In the genomic region with DNA sequence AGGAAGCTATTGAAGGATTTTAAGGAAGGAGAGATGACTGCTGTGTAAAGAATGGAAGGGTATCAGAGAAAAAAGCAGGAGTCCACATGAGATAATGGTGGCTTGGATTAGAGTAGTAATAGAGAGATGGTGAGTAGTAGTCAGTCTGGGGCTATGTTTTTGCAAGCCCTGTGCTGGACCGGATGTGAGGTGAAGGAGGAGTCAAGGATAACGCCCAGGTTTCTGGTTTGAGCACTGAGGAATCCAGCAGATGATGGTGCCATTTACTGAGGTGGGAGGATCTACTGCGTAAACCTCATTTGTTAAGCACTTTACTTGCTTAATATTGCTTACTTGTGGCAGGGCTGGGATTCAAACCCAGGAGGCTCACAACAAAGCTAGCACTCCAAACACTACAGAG, we compare ENCODE assay signal across 8 cellular contexts. TPM values are rescaled to one million over a fixed set of nuclear protein-coding genes. Genes with fewer than 3 reads are reported as not detected.
DNase-seq lines count a peak whose midpoint lies in the region; ATAC-seq, FAIRE-seq and TF ChIP-seq lines count a peak whose summit lies in the region.

No MANE protein-coding gene starts in this region.

- H3K36me3 ChIP-seq in PC-3 (ENCODE audit: low read depth, low read length) (no peaks in the 10 kb centered on the region; the same call in 1 of the 2 replicates), endothelial cell of umbilical vein (ENCODE audit: control insufficient read depth in 2 of 2, extremely low read depth in 1 of 2, insufficient read depth in 2 of 2, low read length in 2 of 2) (peaks cover 0 to 4% of the 10 kb centered on the region in 2 experiments)

- no peak for TF ChIP-seq POLR2A in endothelial cell of umbilical vein (IDR thresholded peaks at IDR 0.05; ENCODE audit: low read depth, low read length)

- H3K4me3 ChIP-seq in PC-3 (ENCODE audit: low read length) (peak overlapping the region; percentile 89; the same call in 1 of the 2 replicates), endothelial cell of umbilical vein (replicated peaks in 1 of 3; ENCODE audit: insufficient read depth in 1 of 3, low read depth in 1 of 3, low read length in 3 of 3) (peak overlapping the region in 1 of 3 experiments; percentile 86)

- no peaks in the 10 kb centered on the region for H3K9me1 ChIP-seq in endothelial cell of umbilical vein (replicated peaks; ENCODE audit: control insufficient read depth, extremely low read depth, insufficient read depth, low read length)

- FAIRE-seq in endothelial cell of umbilical vein (lab: Jason Lieb, UNC) = no peak

- H3K36me3 Mint-ChIP-seq in progenitor cell of endocrine pancreas (ENCODE audit: insufficient read depth) = peaks cover 2% of the 10 kb centered on the region

- H4K20me1 ChIP-seq in PC-3 (ENCODE audit: low read length) (peaks cover 11% of the 10 kb centered on the region), endothelial cell of umbilical vein (replicated peaks; ENCODE audit: control insufficient read depth, extremely low read depth, insufficient read depth, low read length) (peaks cover 2% of the 10 kb centered on the region)

- H3K27ac ChIP-seq in PC-3 (ENCODE audit: low read length) (no peak overlapping the region), endothelial cell of umbilical vein (ENCODE audit: insufficient read depth, low read depth, low read length) (no peak overlapping the region)

- no peaks in the 10 kb centered on the region for H3F3A ChIP-seq in PC-3 (ENCODE audit: low read length, unreplicated experiment)

- H3K79me2 ChIP-seq in PC-3 (ENCODE audit: low read length) = peaks cover 37% of the 10 kb centered on the region
- peaks cover 36% of the 10 kb centered on the region for H3K79me2 ChIP-seq in endothelial cell of umbilical vein (ENCODE audit: control insufficient read depth, insufficient read depth, low read length)

- H3K4me1 ChIP-seq in PC-3 (ENCODE audit: insufficient read depth, low read length) (peaks cover 22% of the 10 kb centered on the region), endothelial cell of umbilical vein (ENCODE audit: control insufficient read depth, extremely low read depth, insufficient read depth, low read length) (peaks cover 23% of the 10 kb centered on the region)

- H3K4me1 Mint-ChIP-seq in progenitor cell of endocrine pancreas (ENCODE audit: low read depth) = peaks cover 21% of the 10 kb centered on the region

- no peak overlapping the region for H3K9ac ChIP-seq in PC-3 (ENCODE audit: low read length)
- peak overlapping the region; percentile 85 for H3K9ac ChIP-seq in endothelial cell of umbilical vein (replicated peaks; ENCODE audit: extremely low read depth, insufficient read depth, low read length)

- H3K27me3 Mint-ChIP-seq in progenitor cell of endocrine pancreas = no peaks in the 10 kb centered on the region

- TF ChIP-seq CTCF in PC-3 (conservative IDR thresholded peaks at IDR 0.05; ENCODE audit: low read depth, low read length) (no peak), endothelial cell of umbilical vein (IDR thresholded peaks at IDR 0.05; ENCODE audit: extremely low read depth in 1 of 2, insufficient read depth in 1 of 2, low read depth in 1 of 2, low read length in 2 of 2) (no peak), progenitor cell of endocrine pancreas (IDR thresholded peaks at IDR 0.05; ENCODE audit: unreplicated experiment) (no peak)

- CTCF ChIA-PET in PC-3 (lab: Charles Lee) (interaction anchor here (1.3 kb wide), 1 partner anchor 18 kb away, joined by 5 read pairs; no protein-coding TSS in a partner anchor), endothelial cell of umbilical vein (lab: Charles Lee) (interaction anchor here (0.9 to 2.4 kb wide), 4 partner anchors 9 to 165 kb away, joined by 3 to 10 read pairs (median 6); a partner anchor contains a TSS)

- intact Hi-C loops in PC-3 (cut with micrococcal nuclease) = no loop called here
- intact Hi-C loops in endothelial cell of umbilical vein (cut with micrococcal nuclease) = loop anchor here (10.0 kb wide), 1 partner anchor 335 kb away; no protein-coding TSS in a partner anchor

- no peaks in the 10 kb centered on the region for H3K9me3 Mint-ChIP-seq in progenitor cell of endocrine pancreas (ENCODE audit: low read depth)

- dilution Hi-C loops in endothelial cell of umbilical vein (cut with MboI; ENCODE audit: extremely low pct_ligation_motif_present, low sequenced_read_pairs) = no loop called here

- no peaks in the 10 kb centered on the region for H3K9me2 ChIP-seq in PC-3 (replicated peaks; ENCODE audit: low read length)

- H3K9me3 ChIP-seq in PC-3 (ENCODE audit: low read length) (no peaks in the 10 kb centered on the region), endothelial cell of umbilical vein (replicated peaks; ENCODE audit: control insufficient read depth, insufficient read depth, low read length) (no peaks in the 10 kb centered on the region)

- peak; percentile 18 for DNase-seq in Daoy (ENCODE audit: low read depth)
- no peak for DNase-seq in PC-3
- no peak for DNase-seq in endothelial cell of umbilical vein (ENCODE audit: low read depth, low spot score)
- no peak for DNase-seq in progenitor cell of endocrine pancreas (ENCODE audit: low spot score, unreplicated experiment)
- DNase-seq in dedifferentiated amniotic fluid mesenchymal stem cell (ENCODE audit: extremely low spot score) = no peak
- DNase-seq in NOMO-1 treated with DMSO at 0.1 percent for 48 hours (lab: John Stamatoyannopoulos, UW; ENCODE audit: unreplicated experiment) = no peak
- DNase-seq in 8988T = no peak

- BruUV-seq in PC-3 (replicated peaks; lab: Mats Ljungman, UMichigan) (no TSS peak), endothelial cell of umbilical vein (replicated peaks; lab: Mats Ljungman, UMichigan) (no TSS peak)

- POLR2A ChIA-PET in PC-3 (lab: Charles Lee; ENCODE audit: unreplicated experiment) (interaction anchor here (1.5 kb wide), 1 partner anchor 18 kb away, joined by 12 read pairs; no protein-coding TSS in a partner anchor), endothelial cell of umbilical vein (lab: Charles Lee) (no interaction called here)

- peak overlapping the region; percentile 96 for H3K27ac Mint-ChIP-seq in progenitor cell of endocrine pancreas

- H3K4me2 ChIP-seq in PC-3 (ENCODE audit: low read length) (peak overlapping the region; percentile 96), endothelial cell of umbilical vein (ENCODE audit: insufficient read depth, low read length) (peak overlapping the region; percentile 37)

- H3K27me3 ChIP-seq in PC-3 (ENCODE audit: low read length) (no peaks in the 10 kb centered on the region), endothelial cell of umbilical vein (ENCODE audit: control insufficient read depth in 2 of 2, insufficient read depth in 2 of 2, low read length in 2 of 2) (no peaks in the 10 kb centered on the region)

- no peak overlapping the region for H2AFZ ChIP-seq in PC-3 (ENCODE audit: low read length)
- H2AFZ ChIP-seq in endothelial cell of umbilical vein (ENCODE audit: low read depth, low read length) = no peak overlapping the region

- peak overlapping the region; percentile 86 for H3K4me3 Mint-ChIP-seq in progenitor cell of endocrine pancreas (ENCODE audit: low read depth)

- ATAC-seq in PC-3 = no peak
- no peak for ATAC-seq in GM21528 (IDR thresholded peaks at IDR 0.05; ENCODE audit: low FRiP score, unreplicated experiment)

RNA-seq across cellular contexts. Expression of a gene that starts 1.1 kb away (rescaled TPM):
- 1.7 and 4.3 TPM in 2 replicates for total RNA-seq in Daoy (2014; rRNA removed; shearing (Covaris generic))
- total RNA-seq in PC-3 (2014; rRNA removed) = 3.8 and 5.7 TPM in 2 replicates
- total RNA-seq in endothelial cell of umbilical vein = 3.6 and 4.1 TPM in 2 replicates
- 5.0 and 5.4 TPM in 2 replicates for polyA plus RNA-seq in endothelial cell of umbilical vein
- polyA plus RNA-seq in endothelial cell of umbilical vein (2011; cell fraction: cytosol; rRNA removed) = 2.9 and 3.7 TPM in 2 replicates
- polyA plus RNA-seq in endothelial cell of umbilical vein (2011; cell fraction: nucleus; rRNA removed) = 4.4 and 5.5 TPM in 2 replicates
- 2.7 and 3.9 TPM in 2 replicates for polyA plus RNA-seq in endothelial cell of umbilical vein (2012)
- 13.5 and 17.0 TPM in 2 replicates for polyA minus RNA-seq in endothelial cell of umbilical vein
- polyA minus RNA-seq in endothelial cell of umbilical vein (2011; cell fraction: cytosol; rRNA and poly(A)+ RNA removed) = 2.9 TPM
- polyA minus RNA-seq in endothelial cell of umbilical vein (2011; cell fraction: nucleus; rRNA and poly(A)+ RNA removed) = 7.1 and 15.4 TPM in 2 replicates
- total RNA-seq in progenitor cell of endocrine pancreas = 3.8 and 4.2 TPM in 2 replicates

RNA-seq across cellular contexts. Expression of a gene that starts 1.2 kb away (rescaled TPM):
- total RNA-seq in Daoy (2014; rRNA removed; shearing (Covaris generic)) = 33.2 and 35.6 TPM in 2 replicates
- total RNA-seq in PC-3 (2014; rRNA removed) (56.6 and 84.7 TPM in 2 replicates), endothelial cell of umbilical vein (43.0 and 52.6 TPM in 2 replicates), progenitor cell of endocrine pancreas (39.9 and 42.3 TPM in 2 replicates)
- polyA plus RNA-seq in endothelial cell of umbilical vein = 34.8 and 38.3 TPM in 2 replicates
- 21.7 and 24.9 TPM in 2 replicates for polyA plus RNA-seq in endothelial cell of umbilical vein (2011; cell fraction: cytosol; rRNA removed)
- polyA plus RNA-seq in endothelial cell of umbilical vein (2011; cell fraction: nucleus; rRNA removed) = 114 TPM in 2 replicates
- 22.4 and 28.7 TPM in 2 replicates for polyA plus RNA-seq in endothelial cell of umbilical vein (2012)
- 62.7 and 70.4 TPM in 2 replicates for polyA minus RNA-seq in endothelial cell of umbilical vein
- 30.9 TPM for polyA minus RNA-seq in endothelial cell of umbilical vein (2011; cell fraction: cytosol; rRNA and poly(A)+ RNA removed)
- polyA minus RNA-seq in endothelial cell of umbilical vein (2011; cell fraction: nucleus; rRNA and poly(A)+ RNA removed) = 52.1 and 57.0 TPM in 2 replicates

RNA-seq across cellular contexts. Expression of a gene that starts 38.8 kb away (rescaled TPM):
- 9.3 and 11.1 TPM in 2 replicates for total RNA-seq in Daoy (2014; rRNA removed; shearing (Covaris generic))
- total RNA-seq in PC-3 (2014; rRNA removed) = 10.8 and 13.1 TPM in 2 replicates
- 16.5 and 16.8 TPM in 2 replicates for total RNA-seq in endothelial cell of umbilical vein
- 5.0 and 5.9 TPM in 2 replicates for polyA plus RNA-seq in endothelial cell of umbilical vein
- 4.1 and 4.3 TPM in 2 replicates for polyA plus RNA-seq in endothelial cell of umbilical vein (2011; cell fraction: cytosol; rRNA removed)
- polyA plus RNA-seq in endothelial cell of umbilical vein (2011; cell fraction: nucleus; rRNA removed) = 4.0 and 4.5 TPM in 2 replicates
- 9.5 and 14.9 TPM in 2 replicates for polyA plus RNA-seq in endothelial cell of umbilical vein (2012)
- polyA minus RNA-seq in endothelial cell of umbilical vein = 54.2 and 54.7 TPM in 2 replicates
- polyA minus RNA-seq in endothelial cell of umbilical vein (2011; cell fraction: cytosol; rRNA and poly(A)+ RNA removed) = 4.4 TPM
- 6.5 and 18.6 TPM in 2 replicates for polyA minus RNA-seq in endothelial cell of umbilical vein (2011; cell fraction: nucleus; rRNA and poly(A)+ RNA removed)
- total RNA-seq in progenitor cell of endocrine pancreas = 11.7 and 12.6 TPM in 2 replicates

RNA-seq across cellular contexts. Expression of a gene that starts 54.8 kb away (rescaled TPM):
- total RNA-seq in Daoy (2014; rRNA removed; shearing (Covaris generic)) = not detected in 2 replicates
- not detected in 2 replicates for total RNA-seq in PC-3 (2014; rRNA removed)
- total RNA-seq in endothelial cell of umbilical vein = not detected in 2 replicates
- not detected in 2 replicates for polyA plus RNA-seq in endothelial cell of umbilical vein
- polyA plus RNA-seq in endothelial cell of umbilical vein (2011; cell fraction: cytosol; rRNA removed) = not detected in 2 replicates
- polyA plus RNA-seq in endothelial cell of umbilical vein (2011; cell fraction: nucleus; rRNA removed) = not detected in 2 replicates
- 0.07 TPM in 1 of 2 replicates, not detected in the other for polyA plus RNA-seq in endothelial cell of umbilical vein (2012)
- polyA minus RNA-seq in endothelial cell of umbilical vein = not detected in 2 replicates
- not detected for polyA minus RNA-seq in endothelial cell of umbilical vein (2011; cell fraction: cytosol; rRNA and poly(A)+ RNA removed)
- polyA minus RNA-seq in endothelial cell of umbilical vein (2011; cell fraction: nucleus; rRNA and poly(A)+ RNA removed) = not detected in 2 replicates
- 0.07 TPM in 1 of 2 replicates, not detected in the other for total RNA-seq in progenitor cell of endocrine pancreas
